1 cellular context compared by ENCODE assay signal in the genomic region with DNA sequence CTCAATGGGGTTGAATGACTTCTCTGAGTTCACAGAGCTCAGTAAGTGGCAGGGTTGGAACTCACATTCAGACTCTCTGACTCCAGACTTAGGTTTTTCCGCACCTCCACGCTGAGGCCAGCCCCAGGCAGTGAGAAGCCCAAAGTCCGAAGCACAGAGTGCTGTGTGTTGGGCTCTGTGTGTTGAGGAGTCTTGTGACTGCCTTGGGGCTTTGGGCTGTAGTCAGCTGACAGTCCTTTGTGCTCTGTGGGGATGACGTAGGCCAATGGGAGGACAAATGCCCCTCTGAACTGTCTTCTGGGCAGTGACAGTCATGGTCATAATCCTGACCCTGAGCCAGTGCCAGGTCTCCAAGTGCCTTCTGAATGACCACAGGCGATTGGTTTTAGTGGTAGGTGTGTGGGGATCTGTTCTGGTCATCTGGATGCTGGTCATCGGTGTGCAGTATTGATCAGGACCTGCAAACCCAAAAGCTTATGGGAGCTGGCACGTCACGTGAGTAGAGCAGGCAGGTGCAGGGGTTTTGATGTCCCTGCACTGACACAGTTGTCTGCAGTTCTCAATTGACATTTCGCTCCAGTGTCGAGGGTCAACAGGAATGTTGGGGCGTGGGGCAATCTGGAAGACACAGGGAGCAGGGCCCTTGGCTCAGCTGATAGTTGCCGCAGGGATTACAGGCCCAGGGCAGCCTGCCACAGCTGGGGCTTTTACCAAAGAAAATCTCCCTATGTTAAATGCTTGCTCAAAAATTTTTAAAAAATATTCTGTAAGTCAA.
TF ChIP-seq lines count a peak whose summit lies in the region.

No MANE protein-coding gene starts in this region.

TF ChIP-seq in HepG2, 621 proteins besides CTCF, POLR2A, EP300 and RAD21:
- 0 out of 2 replicates have a peak, but pooled peaks have one; percentile 30 for TF ChIP-seq ZNF263 (CRISPR knock-in tag; IDR thresholded peaks at IDR 0.05)
- TF ChIP-seq HNF4A (CRISPR knock-in tag; IDR thresholded peaks at IDR 0.05): 0 out of 2 replicates have a peak, but pooled peaks have one; percentile 36
- no peak for TF ChIP-seq ZNF713 (CRISPR knock-in tag; IDR thresholded peaks at IDR 0.05)
- TF ChIP-seq CREB1 (IDR thresholded peaks at IDR 0.05): peak; percentile 50
- TF ChIP-seq CREB1 (CRISPR knock-in tag; IDR thresholded peaks at IDR 0.05): no peak
- TF ChIP-seq, protein P1, sequence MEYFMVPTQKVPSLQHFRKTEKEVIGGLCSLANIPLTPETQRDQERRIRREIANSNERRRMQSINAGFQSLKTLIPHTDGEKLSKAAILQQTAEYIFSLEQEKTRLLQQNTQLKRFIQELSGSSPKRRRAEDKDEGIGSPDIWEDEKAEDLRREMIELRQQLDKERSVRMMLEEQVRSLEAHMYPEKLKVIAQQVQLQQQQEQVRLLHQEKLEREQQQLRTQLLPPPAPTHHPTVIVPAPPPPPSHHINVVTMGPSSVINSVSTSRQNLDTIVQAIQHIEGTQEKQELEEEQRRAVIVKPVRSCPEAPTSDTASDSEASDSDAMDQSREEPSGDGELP (IDR thresholded peaks at IDR 0.05; ENCODE audit: borderline replicate concordance, low read depth): 0 out of 2 replicates have a peak, but pooled peaks have one; percentile 7
